In genomic region chr20:53875452-53875851, GRCh38 we compare ENCODE assay signal across 19 cellular contexts.
DNase-seq lines count a peak whose midpoint lies in the region; ATAC-seq and TF ChIP-seq lines count a peak whose summit lies in the region.
"Had no signal": no experiment of that assay in that cellular context is flagged by ENCODE, and none has a peak within 500 bp of the region (broad histone marks: within the 10 kb centered on the region; RNA-seq: fewer than 3 reads in every experiment).

No MANE protein-coding gene starts in this region.

- TF ChIP-seq POLR2A in heart left ventricle (IDR thresholded peaks at IDR 0.05) (no peak), stomach (IDR thresholded peaks at IDR 0.05) (no peak)

- peaks cover 47% of the 10 kb centered on the region for H3K4me1 Mint-ChIP-seq in activated T-cell treated with anti-CD3 and anti-CD28 coated beads, Interleukin-2, amount 50 U/mL, for 24 hours (ENCODE audit: low read depth)

- H3K27me3 Mint-ChIP-seq in activated T-cell treated with anti-CD3 and anti-CD28 coated beads, Interleukin-2, amount 50 U/mL, for 24 hours, result no peaks in the 10 kb centered on the region
- H3K27me3 Mint-ChIP-seq: activated T-helper 17 cell treated with anti-CD3 and anti-CD28 coated beads, Interleukin-2, amount 50 U/mL, for 72 hours had no signal

- TF ChIP-seq EP300 in stomach (IDR thresholded peaks at IDR 0.05), result no peak

- peak overlapping the region; percentile 68 for H3K4me3 Mint-ChIP-seq in activated T-cell treated with anti-CD3 and anti-CD28 coated beads, Interleukin-2, amount 50 U/mL, for 24 hours
- H3K4me3 Mint-ChIP-seq: activated T-helper 17 cell treated with anti-CD3 and anti-CD28 coated beads, Interleukin-2, amount 50 U/mL, for 72 hours had no signal

- intact Hi-C loops in heart left ventricle (cut with DNase I) (no loop called here), stomach (cut with DNase I; ENCODE audit: low total_unique reads) (no loop called here)

- H3K27ac Mint-ChIP-seq in activated T-cell treated with anti-CD3 and anti-CD28 coated beads, Interleukin-2, amount 50 U/mL, for 24 hours, result peak overlapping the region; percentile 86
- H3K27ac Mint-ChIP-seq: activated T-helper 17 cell treated with anti-CD3 and anti-CD28 coated beads, Interleukin-2, amount 50 U/mL, for 72 hours had no signal

- DNase-seq in activated T-cell treated with anti-CD3 and anti-CD28 coated beads, Interleukin-2, amount 50 U/mL, for 24 hours, result no peak
- DNase-seq in activated T-cell treated with anti-CD3 and anti-CD28 coated beads, Interleukin-2, amount 50 U/mL, for 1 hour, result no peak
- DNase-seq in NOMO-1 treated with DMSO at 0.1 percent for 48 hours (lab: John Stamatoyannopoulos, UW; ENCODE audit: unreplicated experiment) (peak; percentile 92), heart left ventricle (peak in 3 of 5 donors; percentile 28 to 30 (median 29)), stomach (peak; percentile 36), SKM-1 (lab: John Stamatoyannopoulos, UW; ENCODE audit: unreplicated experiment) (no peak), NCI-H187 treated with DMSO at 0.1 percent for 48 hours (lab: John Stamatoyannopoulos, UW) (no peak)
- DNase-seq: activated CD4-positive, alpha-beta T cell treated with anti-CD3 and anti-CD28 coated beads, Interleukin-2, amount 50 U/mL, for 1 hour; Calu3; dermis blood vessel endothelial cell; heart right ventricle; mucosa of descending colon; NCI-H1694; NCI-H510A treated with DMSO at 0.1 percent for 48 hours; posterior cingulate gyrus; SIG-M5 had no signal

- no peaks in the 10 kb centered on the region for H3K27me3 ChIP-seq in heart left ventricle
- no peaks in the 10 kb centered on the region for H3K27me3 ChIP-seq in stomach
- H3K27me3 ChIP-seq: esophagus muscularis mucosa, heart right ventricle had no signal

- TF ChIP-seq CTCF in heart left ventricle (IDR thresholded peaks at IDR 0.05) (no peak), stomach (IDR thresholded peaks at IDR 0.05) (no peak)

- H3K9me3 Mint-ChIP-seq in activated T-cell treated with anti-CD3 and anti-CD28 coated beads, Interleukin-2, amount 50 U/mL, for 24 hours, result no peaks in the 10 kb centered on the region
- H3K9me3 Mint-ChIP-seq: activated T-helper 17 cell treated with anti-CD3 and anti-CD28 coated beads, Interleukin-2, amount 50 U/mL, for 72 hours had no signal

- peak overlapping the region in 1 of 12 donors; percentile 40 for H3K4me3 ChIP-seq in heart left ventricle
- H3K4me3 ChIP-seq in stomach, result no peak overlapping the region
- H3K4me3 ChIP-seq: esophagus muscularis mucosa, mucosa of descending colon had no signal

- WGBS in heart left ventricle, 4 donors, result 93 to 96% (median 95%) methylated on average over 14 of the region's 14 CpGs
- 93 to 96% (median 95%) methylated on average over 14 of the region's 14 CpGs for WGBS in stomach, 5 donors

- H3K36me3 ChIP-seq in heart left ventricle (no peaks in the 10 kb centered on the region), stomach (no peaks in the 10 kb centered on the region)
- H3K36me3 ChIP-seq: esophagus muscularis mucosa, heart right ventricle had no signal

- ATAC-seq in heart left ventricle (peak in 1 of 4 donors; percentile 38), GM21786 (IDR thresholded peaks at IDR 0.05; ENCODE audit: unreplicated experiment) (no peak)
- ATAC-seq: activated T-helper 17 cell treated with anti-CD3 and anti-CD28 coated beads, Interleukin-2, amount 50 U/mL, for 72 hours; mucosa of descending colon had no signal

- H3K9me3 ChIP-seq in heart left ventricle, result no peaks in the 10 kb centered on the region
- no peaks in the 10 kb centered on the region for H3K9me3 ChIP-seq in stomach
- H3K9me3 ChIP-seq: esophagus muscularis mucosa, heart right ventricle, mucosa of descending colon had no signal

- H3K4me1 ChIP-seq in heart left ventricle (peaks cover 0 to 26% (median 6%) of the 10 kb centered on the region in 12 donors), stomach (peaks cover 0 to 26% (median 14%) of the 10 kb centered on the region in 4 donors)

- no peaks in the 10 kb centered on the region for H3K36me3 Mint-ChIP-seq in activated T-cell treated with anti-CD3 and anti-CD28 coated beads, Interleukin-2, amount 50 U/mL, for 24 hours (ENCODE audit: low read depth)

- H3K27ac ChIP-seq in heart left ventricle (peak overlapping the region in 1 of 12 donors; percentile 56), stomach (peak overlapping the region in 1 of 5 donors; percentile 35)
- H3K27ac ChIP-seq: esophagus muscularis mucosa had no signal

Comparison
In these comparisons a context has a peak if more than half of its experiments do, and no peak if none do; other contexts are left out.
1. DNase-seq: peak in NOMO-1 treated with DMSO at 0.1 percent for 48 hours (single experiment), heart left ventricle (3 of 5) and stomach (single experiment); none in activated T-cell treated with anti-CD3 and anti-CD28 coated beads, Interleukin-2, amount 50 U/mL, for 24 hours (single experiment), activated T-cell treated with anti-CD3 and anti-CD28 coated beads, Interleukin-2, amount 50 U/mL, for 1 hour (single experiment), SKM-1 (single experiment) and NCI-H187 treated with DMSO at 0.1 percent for 48 hours (single experiment).